19 cellular contexts compared by ENCODE assay signal in the genomic region with DNA sequence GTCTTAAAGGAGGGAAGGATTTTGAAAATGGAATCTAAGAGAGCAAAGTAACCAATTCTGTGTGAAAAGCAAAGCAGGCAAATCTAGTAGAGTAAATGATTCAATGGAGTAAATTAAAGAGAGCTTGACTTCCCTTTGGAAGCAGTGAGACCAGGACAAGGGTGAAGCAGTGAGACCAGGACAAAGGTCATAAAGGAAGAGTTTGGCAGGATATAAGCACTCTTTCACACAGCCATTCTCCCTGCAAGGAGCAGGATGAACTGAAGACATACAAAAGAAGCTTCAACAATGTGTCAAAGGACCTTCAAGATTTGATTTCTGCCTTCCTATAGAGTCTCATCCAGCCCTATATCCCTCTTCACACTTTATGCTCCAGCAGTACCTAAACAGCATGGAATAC.
"Had no signal": no experiment of that assay in that cellular context is flagged by ENCODE, and none has a peak within 500 bp of the region (broad histone marks: within the 10 kb centered on the region; RNA-seq: fewer than 3 reads in every experiment).

No MANE protein-coding gene starts in this region.

- DNase-seq: activated B cell treated with CpG ODN at 0.5 μM for 24 hours; activated CD4-positive, alpha-beta T cell treated with anti-CD3 and anti-CD28 coated beads for 4 hours; activated CD4-positive, alpha-beta T cell treated with anti-CD3 and anti-CD28 coated beads, Interleukin-2, amount 50 U/mL, for 48 hours; activated naive CD4-positive, alpha-beta T cell treated with Interleukin-2 at 50 U/mL for 16 hours; activated naive CD8-positive, alpha-beta T cell treated with anti-CD3 and anti-CD28 coated beads for 36 hours; activated T-cell treated with anti-CD3 and anti-CD28 coated beads, Interleukin-2, amount 50 U/mL, for 48 hours; cortex of kidney; heart right ventricle; islet precursor cell; naive thymus-derived CD8-positive, alpha-beta T cell; ovary; stimulated activated CD4-positive, alpha-beta T cell treated with anti-CD3 and anti-CD28 coated beads, Interleukin-4, amount 100 ng/mL, for 24 hours; stimulated activated naive CD4-positive, alpha-beta T cell treated with Interleukin-2 at 50 U/mL for 16 hours; T1000; upper lobe of right lung had no signal

- H3K4me3 ChIP-seq: breast epithelium, heart right ventricle, lung, ovary, prostate gland, upper lobe of right lung had no signal

- ATAC-seq: naive thymus-derived CD8-positive, alpha-beta T cell; upper lobe of right lung had no signal

- H3K9me3 ChIP-seq: breast epithelium, heart right ventricle, ovary, prostate gland, upper lobe of right lung had no signal

- H3K36me3 ChIP-seq: breast epithelium, heart right ventricle, ovary, prostate gland, upper lobe of right lung had no signal

- H3K27me3 ChIP-seq: breast epithelium, heart right ventricle, ovary, upper lobe of right lung had no signal

- H3K27ac ChIP-seq: breast epithelium, epithelial cell of prostate, heart right ventricle, ovary, prostate gland, upper lobe of right lung had no signal

- H3K4me1 ChIP-seq: breast epithelium, upper lobe of right lung had no signal
